ENCODE assay signal across 1 cellular context in genomic region chr16:29975811-29976511, GRCh38.
TF ChIP-seq lines count a peak whose summit lies in the region.

No MANE protein-coding gene starts in this region.

TF ChIP-seq in endothelial cell of umbilical vein, 7 proteins besides CTCF, POLR2A, EP300 and RAD21:
- TF ChIP-seq MAX (IDR thresholded peaks at IDR 0.05; ENCODE audit: insufficient read depth, insufficient read length) (no peak), POLR2AphosphoS5 (IDR thresholded peaks at IDR 0.05; ENCODE audit: insufficient read depth, low read depth, low read length) (no peak), GATA2 (IDR thresholded peaks at IDR 0.05; ENCODE audit: insufficient read depth, insufficient read length, low read depth, low read length) (no peak)
